In the genomic region with DNA sequence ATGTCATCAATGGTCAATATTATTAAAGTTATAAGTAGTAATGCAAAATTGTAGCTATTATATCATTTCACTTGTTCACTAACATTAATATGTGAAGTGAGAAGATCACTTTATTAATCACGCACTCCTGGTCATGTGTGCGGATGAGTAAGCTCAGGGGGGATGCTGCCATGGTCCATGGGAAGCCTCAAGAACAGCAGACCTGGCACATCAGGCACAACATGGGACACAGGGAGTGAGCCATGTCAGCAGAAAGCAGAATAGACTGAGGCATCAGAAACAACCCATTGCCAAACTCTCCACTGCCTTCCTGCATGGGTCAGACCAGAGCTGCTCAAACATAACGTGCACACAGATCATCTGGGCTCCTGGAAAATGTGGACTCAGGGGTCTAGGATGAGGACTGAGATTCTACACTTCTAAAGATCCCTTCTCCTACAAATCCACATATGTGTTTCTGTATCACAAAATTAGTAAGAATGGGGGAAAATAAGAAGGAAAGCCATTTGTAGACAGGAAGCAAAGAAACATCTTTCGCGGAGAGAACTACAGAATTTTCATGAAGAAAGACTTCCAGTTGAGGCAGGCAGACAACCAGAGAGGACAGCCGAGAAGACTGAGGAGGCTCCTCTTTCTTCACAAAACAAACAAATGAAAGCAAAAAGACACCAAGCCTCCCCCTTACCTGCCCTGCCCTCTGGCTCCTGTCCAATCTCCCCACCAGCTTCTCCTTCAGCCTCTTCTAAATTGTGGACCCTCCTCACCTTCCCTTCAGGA, we compare ENCODE assay signal across 9 cellular contexts.
"Had no signal": no experiment of that assay in that cellular context is flagged by ENCODE, and none has a peak within 500 bp of the region (broad histone marks: within the 10 kb centered on the region; RNA-seq: fewer than 3 reads in every experiment).

No MANE protein-coding gene starts in this region.

- DNase-seq: activated B cell treated with CpG ODN at 0.5 μM for 24 hours; activated CD4-positive, alpha-beta T cell treated with anti-CD3 and anti-CD28 coated beads, Interleukin-2, amount 10 ng/mL, durations not matched to agents 24 days and 14 days; activated naive CD4-positive, alpha-beta T cell treated with anti-CD3 and anti-CD28 coated beads for 36 hours; hippocampal formation; left colon; mammary epithelial cell; T-helper 17 cell; tibial artery had no signal

- H3K27ac ChIP-seq: gastroesophageal sphincter, tibial artery had no signal

- H3K4me3 ChIP-seq: gastroesophageal sphincter, tibial artery had no signal

- H3K9me3 ChIP-seq: gastroesophageal sphincter, tibial artery had no signal

- ATAC-seq: gastroesophageal sphincter, T-helper 17 cell had no signal

- H3K36me3 ChIP-seq: gastroesophageal sphincter, tibial artery had no signal

- H3K4me1 ChIP-seq: gastroesophageal sphincter, tibial artery had no signal
